Comparison of ENCODE assay signal across 36 cellular contexts in genomic region chr12:132577191-132577920, GRCh38. TPM values are rescaled to one million over a fixed set of nuclear protein-coding genes. Genes with fewer than 3 reads are reported as not detected.
"Had no signal": no experiment of that assay in that cellular context is flagged by ENCODE, and none has a peak within 500 bp of the region (broad histone marks: within the 10 kb centered on the region; RNA-seq: fewer than 3 reads in every experiment).

No MANE protein-coding gene starts in this region.

- H3K9me3 ChIP-seq: esophagus muscularis mucosa, gastrocnemius medialis, heart right ventricle had no signal

- ATAC-seq: activated CD4-positive, CD25-positive, alpha-beta regulatory T cell treated with anti-CD3 and anti-CD28 coated beads, Interleukin-2, amount 50 U/mL, for 24 hours; activated CD8-positive, alpha-beta T cell treated with anti-CD3 and anti-CD28 coated beads for 36 hours; activated T-cell treated with anti-CD3 and anti-CD28 coated beads, Interleukin-2, amount 50 U/mL, for 4 hours; activated T-helper 17 cell treated with anti-CD3 and anti-CD28 coated beads, Interleukin-2, amount 50 U/mL, for 72 hours; foreskin keratinocyte; gastrocnemius medialis had no signal

- FAIRE-seq: astrocyte had no signal

- H3K4me3 Mint-ChIP-seq: activated B cell treated with CpG ODN at 0.5 μM for 24 hours; activated CD8-positive, alpha-beta T cell treated with anti-CD3 and anti-CD28 coated beads for 36 hours; activated naive CD8-positive, alpha-beta T cell; activated T-cell treated with anti-CD3 and anti-CD28 coated beads, Interleukin-2, amount 50 U/mL, for 4 hours; activated T-helper 17 cell treated with anti-CD3 and anti-CD28 coated beads, Interleukin-2, amount 50 U/mL, for 72 hours; central memory CD8-positive, alpha-beta T cell; dendritic cell treated with granulocyte-macrophage colony-stimulating factor and Interleukin-4, amounts not matched to agents 40 ng/mL and 50 ng/mL, for 4 days; endodermal cell; T-helper 2 cell treated with Interferon-gamma antibody and Interleukin-4, amounts not matched to agents 5 μg/mL and 100 μg/mL, for 36 hours had no signal

- H3K9me3 Mint-ChIP-seq: activated B cell treated with CpG ODN at 0.5 μM for 24 hours; activated CD8-positive, alpha-beta T cell treated with anti-CD3 and anti-CD28 coated beads for 36 hours; activated T-cell treated with anti-CD3 and anti-CD28 coated beads, Interleukin-2, amount 50 U/mL, for 4 hours; activated T-helper 17 cell treated with anti-CD3 and anti-CD28 coated beads, Interleukin-2, amount 50 U/mL, for 72 hours; central memory CD8-positive, alpha-beta T cell; dendritic cell treated with granulocyte-macrophage colony-stimulating factor and Interleukin-4, amounts not matched to agents 40 ng/mL and 50 ng/mL, for 4 days; endodermal cell; T-helper 2 cell treated with Interferon-gamma antibody and Interleukin-4, amounts not matched to agents 5 μg/mL and 100 μg/mL, for 36 hours had no signal

- H2AFZ ChIP-seq: hepatocyte had no signal

- H3K36me3 Mint-ChIP-seq: activated naive CD8-positive, alpha-beta T cell had no signal

- H3K27me3 Mint-ChIP-seq: activated B cell treated with CpG ODN at 0.5 μM for 24 hours; activated CD8-positive, alpha-beta T cell treated with anti-CD3 and anti-CD28 coated beads for 36 hours; activated naive CD8-positive, alpha-beta T cell; activated T-helper 17 cell treated with anti-CD3 and anti-CD28 coated beads, Interleukin-2, amount 50 U/mL, for 72 hours; central memory CD8-positive, alpha-beta T cell; dendritic cell treated with granulocyte-macrophage colony-stimulating factor and Interleukin-4, amounts not matched to agents 40 ng/mL and 50 ng/mL, for 4 days had no signal

- DNase-seq: activated B cell treated with CpG ODN at 0.5 μM for 24 hours; activated CD4-positive, alpha-beta T cell treated with anti-CD3 and anti-CD28 coated beads for 48 hours; activated CD4-positive, alpha-beta T cell treated with anti-CD3 and anti-CD28 coated beads, Interleukin-2, amount 50 U/mL, for 1 hour; activated CD4-positive, alpha-beta T cell treated with anti-CD3 and anti-CD28 coated beads, Interleukin-2, amount 50 U/mL, for 48 hours; activated CD8-positive, alpha-beta memory T cell treated with anti-CD3 and anti-CD28 coated beads for 24 hours; activated CD8-positive, alpha-beta T cell treated with anti-CD3 and anti-CD28 coated beads for 36 hours; activated effector memory CD4-positive, alpha-beta T cell treated with Interleukin-2 at 50 U/mL for 16 hours; activated gamma-delta T cell treated with Interleukin-2 at 50 U/mL for 16 hours; activated naive CD4-positive, alpha-beta T cell treated with anti-CD3 and anti-CD28 coated beads, Interleukin-2, amount 50 U/mL, for 16 hours; activated naive CD4-positive, alpha-beta T cell treated with Interleukin-2 at 50 U/mL for 16 hours; activated T-cell treated with anti-CD3 and anti-CD28 coated beads, Interleukin-2, amount 50 U/mL, for 4 hours; amniotic stem cell; anterior cingulate cortex; brain microvascular endothelial cell; dorsolateral prefrontal cortex; effector memory CD4-positive, alpha-beta T cell; endodermal cell; erythroblast; foreskin keratinocyte; gastrocnemius medialis; heart right ventricle; T1000; WERI-Rb-1 had no signal

- H3K4me1 ChIP-seq: foreskin keratinocyte, gastrocnemius medialis, heart right ventricle had no signal

- H3K4me1 Mint-ChIP-seq: activated B cell treated with CpG ODN at 0.5 μM for 24 hours; activated T-helper 17 cell treated with anti-CD3 and anti-CD28 coated beads, Interleukin-2, amount 50 U/mL, for 72 hours; central memory CD8-positive, alpha-beta T cell; endodermal cell had no signal

- H3K27ac ChIP-seq: brain microvascular endothelial cell, coronary artery, dorsolateral prefrontal cortex, esophagus muscularis mucosa, foreskin keratinocyte, gastrocnemius medialis, heart right ventricle, hepatocyte, WERI-Rb-1 had no signal

- H3K4me3 ChIP-seq: coronary artery, dorsolateral prefrontal cortex, esophagus muscularis mucosa, gastrocnemius medialis, heart right ventricle, hepatocyte had no signal

- H3K27ac Mint-ChIP-seq: activated B cell treated with CpG ODN at 0.5 μM for 24 hours; activated CD8-positive, alpha-beta T cell treated with anti-CD3 and anti-CD28 coated beads for 36 hours; activated naive CD8-positive, alpha-beta T cell; activated T-helper 17 cell treated with anti-CD3 and anti-CD28 coated beads, Interleukin-2, amount 50 U/mL, for 72 hours; dendritic cell treated with granulocyte-macrophage colony-stimulating factor and Interleukin-4, amounts not matched to agents 40 ng/mL and 50 ng/mL, for 4 days; endodermal cell; T-helper 2 cell treated with Interferon-gamma antibody and Interleukin-4, amounts not matched to agents 5 μg/mL and 100 μg/mL, for 36 hours had no signal

- H3K4me2 ChIP-seq: hepatocyte had no signal

- H3K27me3 ChIP-seq: dorsolateral prefrontal cortex, esophagus muscularis mucosa, foreskin keratinocyte, gastrocnemius medialis, heart right ventricle had no signal

- H3K79me2 ChIP-seq: hepatocyte had no signal

RNA-seq across cellular contexts. Expression of gene LRCOL1, which starts 33.0 kb away (rescaled TPM):
- total RNA-seq: activated B cell treated with CpG ODN at 0.5 μM for 24 hours; activated CD8-positive, alpha-beta T cell treated with anti-CD3 and anti-CD28 coated beads for 36 hours; activated T-cell treated with anti-CD3 and anti-CD28 coated beads, Interleukin-2, amount 50 U/mL, for 4 hours; activated T-helper 17 cell treated with anti-CD3 and anti-CD28 coated beads, Interleukin-2, amount 50 U/mL, for 72 hours; astrocyte; bronchial epithelial cell; cardiac septum; cerebellum; endodermal cell; esophagus muscularis mucosa; foreskin keratinocyte; hepatocyte had no signal
- polyA plus RNA-seq: foreskin keratinocyte had no signal

RNA-seq across cellular contexts. Expression of gene P2RX2, which starts 41.2 kb away (rescaled TPM):
- total RNA-seq: activated B cell treated with CpG ODN at 0.5 μM for 24 hours; activated CD8-positive, alpha-beta T cell treated with anti-CD3 and anti-CD28 coated beads for 36 hours; activated T-cell treated with anti-CD3 and anti-CD28 coated beads, Interleukin-2, amount 50 U/mL, for 4 hours; activated T-helper 17 cell treated with anti-CD3 and anti-CD28 coated beads, Interleukin-2, amount 50 U/mL, for 72 hours; astrocyte; bronchial epithelial cell; cardiac septum; cerebellum; foreskin keratinocyte; gastrocnemius medialis; heart right ventricle; hepatocyte had no signal
- polyA plus RNA-seq: foreskin keratinocyte, heart right ventricle, hepatocyte had no signal
